8 cellular contexts compared by ENCODE assay signal in the genomic region with DNA sequence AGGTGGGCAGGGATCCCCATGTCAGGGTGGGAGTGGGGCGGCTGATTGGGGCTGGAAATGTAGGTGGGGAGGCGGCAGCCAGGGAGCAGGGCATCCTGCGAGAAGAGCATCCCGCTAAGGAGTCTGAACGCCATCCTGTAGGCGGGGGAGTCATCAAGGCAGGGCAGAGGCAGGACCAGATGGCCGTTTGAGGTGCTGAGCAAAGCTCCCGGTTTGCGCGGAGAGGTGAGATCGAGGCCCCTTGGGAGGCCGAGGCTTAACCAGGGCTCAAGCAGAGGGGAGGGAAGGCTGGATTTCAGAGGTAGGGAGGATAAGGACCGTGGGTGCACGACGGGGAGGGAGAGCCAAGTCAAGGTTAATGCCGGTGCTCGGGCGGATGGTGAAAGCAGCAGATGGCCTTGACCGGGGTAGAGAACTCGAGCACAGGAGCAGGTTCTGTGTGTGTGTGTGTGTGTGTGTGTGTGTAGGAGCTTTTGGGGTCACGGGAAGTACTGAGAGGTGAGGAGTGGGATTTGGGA. TPM values are rescaled to one million over a fixed set of nuclear protein-coding genes. Genes with fewer than 3 reads are reported as not detected.
DNase-seq lines count a peak whose midpoint lies in the region; ATAC-seq, FAIRE-seq and TF ChIP-seq lines count a peak whose summit lies in the region.

No MANE protein-coding gene starts in this region.

- no peak for TF ChIP-seq RAD21 in SK-N-SH (IDR thresholded peaks at IDR 0.05; ENCODE audit: low read length)
- TF ChIP-seq RAD21 in H1 (IDR thresholded peaks at IDR 0.05 in 1 of 2, conservative IDR thresholded peaks at IDR 0.05 in 1 of 2; ENCODE audit: low read depth in 2 of 2, low read length in 2 of 2): no peak

- peak overlapping the region; percentile 92 for H3K56ac ChIP-seq in H1 (replicated peaks; ENCODE audit: insufficient read length, low read depth, low read length)

- peaks cover 33% of the 10 kb centered on the region for H3F3A ChIP-seq in SK-N-SH (replicated peaks; ENCODE audit: insufficient read depth)

- no peaks in the 10 kb centered on the region; the same call in 1 of the 2 replicates for H3K79me1 ChIP-seq in H1 (ENCODE audit: low read depth, low read length)

- no peak for FAIRE-seq in H1 (lab: Jason Lieb, UNC)

- peak overlapping the region; percentile 61; the same call in 1 of the 2 replicates for H2BK20ac ChIP-seq in H1 (ENCODE audit: low read length)

- H2BK120ac ChIP-seq in H1 (replicated peaks; ENCODE audit: low read depth, low read length): no peak overlapping the region

- H3K23ac ChIP-seq in H1 (ENCODE audit: insufficient read length): no peak overlapping the region

- H3K4me1 ChIP-seq in SK-N-SH (ENCODE audit: control insufficient read depth in 1 of 2, insufficient read depth in 2 of 2, low read depth in 1 of 2, low read length in 1 of 2) (peaks cover 4 to 11% of the 10 kb centered on the region in 2 experiments; a peak in 3 of 4 replicates), H1 (replicated peaks in 1 of 4; ENCODE audit: control insufficient read depth in 3 of 4, insufficient read depth in 4 of 4, low read length in 3 of 4) (peaks cover 0 to 9% (median 3%) of the 10 kb centered on the region in 4 experiments; a peak in 4 of 7 replicates)

- no peak overlapping the region for H2BK15ac ChIP-seq in H1 (ENCODE audit: low read length)

- no peak for TF ChIP-seq POLR2A in H1 (IDR thresholded peaks at IDR 0.05; ENCODE audit: control extremely low read depth in 1 of 2, low read depth in 2 of 2, low read length in 2 of 2)

- H4K5ac ChIP-seq in H1 (ENCODE audit: insufficient read length, low read depth, low read length): peak overlapping the region; percentile 45

- TF ChIP-seq EP300 in SK-N-SH (IDR thresholded peaks at IDR 0.05; ENCODE audit: borderline replicate concordance in 1 of 2, low read depth in 1 of 2, low read length in 1 of 2): no peak
- no peak for TF ChIP-seq EP300 in H1 (IDR thresholded peaks at IDR 0.05; ENCODE audit: borderline replicate concordance in 1 of 2, low read depth in 2 of 2, low read length in 2 of 2)

- WGBS in SK-N-SH (ENCODE audit: low lambda C conversion rate): 19% methylated on average over 21 of the region's 21 CpGs
- WGBS in H1 (ENCODE audit: extremely low coverage in 1 of 2, insufficient coverage in 1 of 2, insufficient read length in 1 of 2, insufficient replicate concordance in 2 of 2, low coverage in 1 of 2, low lambda C conversion rate in 2 of 2, missing lambda C conversion rate in 1 of 2), 2 experiments: 3% methylated on average over 21 of the region's 21 CpGs; no CpG with 5 or more reads in 1 of the 2 experiments

- H3K36me3 ChIP-seq in SK-N-SH (replicated peaks in 1 of 2; ENCODE audit: control insufficient read depth in 1 of 2, insufficient read depth in 2 of 2, low read length in 1 of 2) (peaks cover 42 to 43% of the 10 kb centered on the region in 2 experiments), H1 (ENCODE audit: control insufficient read depth in 2 of 4, insufficient read depth in 4 of 4, low read length in 3 of 4) (peaks cover 15 to 58% (median 43%) of the 10 kb centered on the region in 4 experiments)

- H3K27ac ChIP-seq in SK-N-SH (ENCODE audit: low read depth in 2 of 2, low read length in 1 of 2): peak overlapping the region; percentile 58 to 69
- no peak overlapping the region for H3K27ac ChIP-seq in H1 (ENCODE audit: low read depth, low read length)

- H3K9ac ChIP-seq in SK-N-SH (peak overlapping the region; percentile 89), H1 (replicated peaks in 1 of 4; ENCODE audit: extremely low read depth in 1 of 4, low read depth in 3 of 4, low read length in 3 of 4) (peak overlapping the region in 3 of 4 experiments; percentile 60 to 67 (median 60); a peak in 6 of 7 replicates)

- H2AK5ac ChIP-seq in H1 (ENCODE audit: low read depth, low read length): no peak overlapping the region

- H3K23me2 ChIP-seq in H1 (ENCODE audit: low read depth, low read length): peaks cover 9% of the 10 kb centered on the region

- H2BK5ac ChIP-seq in H1 (ENCODE audit: low read depth, low read length): peak overlapping the region; percentile 94

- peak overlapping the region; percentile 83 for H3K18ac ChIP-seq in H1 (ENCODE audit: extremely low read depth, low read length)

- DNase-seq in NCI-H1436 (lab: John Stamatoyannopoulos, UW): peak; percentile 55
- DNase-seq in NCI-H1436 treated with DMSO at 0.1 percent for 48 hours (lab: John Stamatoyannopoulos, UW): no peak
- DNase-seq in SK-N-SH: peak; percentile 67
- peak in 1 of 2 experiments; percentile 63 for DNase-seq in H1 (ENCODE audit: low read depth in 1 of 2, low spot score in 2 of 2)
- DNase-seq in myocyte (ENCODE audit: low read depth): peak; percentile 9
- no peak for DNase-seq in HuH-7 (ENCODE audit: low spot score)
- no peak for DNase-seq in NCI-H1105 (lab: John Stamatoyannopoulos, UW)

- H2BK12ac ChIP-seq in H1 (ENCODE audit: low read depth, low read length): peak overlapping the region; percentile 23; the same call in 1 of the 2 replicates

- H4K20me1 ChIP-seq in SK-N-SH (ENCODE audit: insufficient read depth) (0 out of 2 replicates have a peak, but pooled peaks cover 7% of the 10 kb centered on the region), H1 (replicated peaks in 1 of 2; ENCODE audit: control insufficient read depth in 1 of 2, insufficient read depth in 2 of 2, low read length in 2 of 2) (peaks cover 0 to 5% of the 10 kb centered on the region in 2 experiments)

- CTCF ChIA-PET in SK-N-SH (lab: Yijun Ruan, JAX): interaction anchor here (0.6 to 5.7 kb wide), 14 partner anchors 9 to 313 kb away, joined by 3 to 61 read pairs (median 4); partner anchors contain the start of genes NME1 and SPAG9
- CTCF ChIA-PET in H1 (lab: Charles Lee; ENCODE audit: partially characterized antibody): interaction anchor here (0.9 to 2.5 kb wide), 5 partner anchors 11 to 164 kb away, joined by 3 to 7 read pairs (median 5); partner anchors contain the start of gene NME1

- peak overlapping the region; percentile 32 for H4K91ac ChIP-seq in H1 (replicated peaks; ENCODE audit: insufficient read length, low read length)

- peak; percentile 1 for ATAC-seq in HG02798 (IDR thresholded peaks at IDR 0.05; ENCODE audit: poor library complexity, unreplicated experiment)

- TF ChIP-seq CTCF in SK-N-SH (IDR thresholded peaks at IDR 0.05) (no peak), H1 (IDR thresholded peaks at IDR 0.05; ENCODE audit: control extremely low read depth in 1 of 3, insufficient read depth in 1 of 3, low read depth in 1 of 3, low read length in 3 of 3) (no peak)

- H3K27me3 ChIP-seq in SK-N-SH (ENCODE audit: insufficient read depth) (no peaks in the 10 kb centered on the region), H1 (replicated peaks in 1 of 4; ENCODE audit: control insufficient read depth in 3 of 4, extremely low read depth in 1 of 4, insufficient read depth in 3 of 4, low read length in 3 of 4) (no peaks in the 10 kb centered on the region)

- peak overlapping the region; percentile 80 for H2AFZ ChIP-seq in SK-N-SH (ENCODE audit: low read depth)
- H2AFZ ChIP-seq in H1 (ENCODE audit: low read length): peak overlapping the region; percentile 97

- no peak overlapping the region for H4K8ac ChIP-seq in H1 (ENCODE audit: extremely low read depth, insufficient read depth, low read length)

- H3K4me3 ChIP-seq in SK-N-SH (ENCODE audit: low read depth in 2 of 2, low read length in 1 of 2) (peak overlapping the region; percentile 64 to 95), H1 (ENCODE audit: extremely low read depth in 1 of 4, insufficient read depth in 2 of 4, low read depth in 3 of 4, low read length in 4 of 4) (peak overlapping the region; percentile 65 to 95 (median 92))

- no peaks in the 10 kb centered on the region for H3K9me2 ChIP-seq in SK-N-SH

- no peak overlapping the region for H3K14ac ChIP-seq in H1 (ENCODE audit: insufficient read length)

- POLR2A ChIA-PET in SK-N-SH (lab: Yijun Ruan, JAX): interaction anchor here (0.7 to 2.4 kb wide), 8 partner anchors 10 to 299 kb away, joined by 3 to 19 read pairs (median 5); partner anchors contain the start of genes NME1, SPAG9, TOB1 and UTP18
- POLR2A ChIA-PET in H1 (lab: Charles Lee; ENCODE audit: partially characterized antibody): interaction anchor here (0.6 to 6.0 kb wide), 18 partner anchors 8 to 446 kb away, joined by 3 to 82 read pairs (median 4); partner anchors contain the start of genes LUC7L3, MBTD1, NME1 and UTP18

- H3K9me3 ChIP-seq in SK-N-SH: no peaks in the 10 kb centered on the region
- H3K9me3 ChIP-seq in H1 (ENCODE audit: insufficient read depth in 2 of 2, low read depth in 1 of 2, low read length in 1 of 2): no peaks in the 10 kb centered on the region

- H3K79me2 ChIP-seq in SK-N-SH (ENCODE audit: insufficient read depth) (peaks cover 32% of the 10 kb centered on the region), H1 (ENCODE audit: control insufficient read depth in 1 of 2, insufficient read depth in 2 of 2, low read length in 2 of 2) (peaks cover 0 to 13% of the 10 kb centered on the region in 2 experiments; a peak in 2 of 4 replicates)

- H3K4me2 ChIP-seq in SK-N-SH (peak overlapping the region; percentile 90), H1 (ENCODE audit: insufficient read depth in 1 of 2, low read depth in 2 of 2, low read length in 2 of 2) (peak overlapping the region; percentile 89 to 97)

- no peak overlapping the region for H3K4ac ChIP-seq in H1 (replicated peaks; ENCODE audit: insufficient read length, low read depth, low read length)

RNA-seq across cellular contexts. Expression of gene NME2, which starts 0.5 kb away (rescaled TPM):
- polyA plus RNA-seq in SK-N-SH (2012; rRNA removed): 1,446 and 1,447 TPM in 2 replicates
- 1,544 and 1,563 TPM in 2 replicates for polyA plus RNA-seq in SK-N-SH (2012; cell fraction: cytosol; rRNA removed)
- 435 and 488 TPM in 2 replicates for polyA plus RNA-seq in SK-N-SH (2012; cell fraction: nucleus; rRNA removed)
- total RNA-seq in H1 (2021; fragmentation: NEBNext Ultra II Directional; extraction: Animal tissue kit (Norgen Biotek cat#: 25700)): 801 and 827 TPM in 2 replicates
- 795 and 929 TPM in 2 replicates for polyA plus RNA-seq in H1 (2011; rRNA removed)
- 1,071 TPM for polyA plus RNA-seq in H1 (2011; cell fraction: cytosol; rRNA removed)
- 551 TPM for polyA plus RNA-seq in H1 (2011; cell fraction: nucleus; rRNA removed)
- 832 to 1,007 TPM (median 935 TPM) in 4 replicates for polyA plus RNA-seq in H1 (2012, experiment 1 of 2)
- polyA plus RNA-seq in H1 (2012, experiment 2 of 2): 1,048 TPM
- 1,239 TPM for polyA plus RNA-seq in H1 (2013, experiment 1 of 2)
- polyA plus RNA-seq in H1 (2013, experiment 2 of 2): 1,281 TPM
- 149 and 156 TPM in 2 replicates for polyA minus RNA-seq in H1 (2011; rRNA and poly(A)+ RNA removed)
- polyA minus RNA-seq in H1 (2011; cell fraction: cytosol; rRNA and poly(A)+ RNA removed): 147 TPM
- 222 TPM for polyA minus RNA-seq in H1 (2011; cell fraction: nucleus; rRNA and poly(A)+ RNA removed)
- 388 and 441 TPM in 2 replicates for total RNA-seq in myocyte
- 753 TPM for polyA plus RNA-seq in myocyte (2012)

RNA-seq across cellular contexts. Expression of gene NME1, which starts 12.4 kb away (rescaled TPM):
- 654 and 658 TPM in 2 replicates for polyA plus RNA-seq in SK-N-SH (2012; rRNA removed)
- 675 and 736 TPM in 2 replicates for polyA plus RNA-seq in SK-N-SH (2012; cell fraction: cytosol; rRNA removed)
- 254 and 270 TPM in 2 replicates for polyA plus RNA-seq in SK-N-SH (2012; cell fraction: nucleus; rRNA removed)
- total RNA-seq in H1 (2021; fragmentation: NEBNext Ultra II Directional; extraction: Animal tissue kit (Norgen Biotek cat#: 25700)): 307 and 310 TPM in 2 replicates
- polyA plus RNA-seq in H1 (2011; rRNA removed): 306 and 380 TPM in 2 replicates
- polyA plus RNA-seq in H1 (2011; cell fraction: cytosol; rRNA removed): 344 TPM
- polyA plus RNA-seq in H1 (2011; cell fraction: nucleus; rRNA removed): 122 TPM
- polyA plus RNA-seq in H1 (2012, experiment 1 of 2): 275 to 351 TPM (median 323 TPM) in 4 replicates
- polyA plus RNA-seq in H1 (2012, experiment 2 of 2): 544 TPM
- 213 TPM for polyA plus RNA-seq in H1 (2013, experiment 1 of 2)
- 231 TPM for polyA plus RNA-seq in H1 (2013, experiment 2 of 2)
- polyA minus RNA-seq in H1 (2011; rRNA and poly(A)+ RNA removed): 86.8 and 109 TPM in 2 replicates
- 38.3 TPM for polyA minus RNA-seq in H1 (2011; cell fraction: cytosol; rRNA and poly(A)+ RNA removed)
- polyA minus RNA-seq in H1 (2011; cell fraction: nucleus; rRNA and poly(A)+ RNA removed): 44.8 TPM
- total RNA-seq in myocyte: 143 and 153 TPM in 2 replicates
- polyA plus RNA-seq in myocyte (2012): 193 TPM

RNA-seq across cellular contexts. Expression of gene SPAG9, which starts 45.1 kb away (rescaled TPM):
- 32.1 and 44.5 TPM in 2 replicates for polyA plus RNA-seq in SK-N-SH (2012; rRNA removed)
- polyA plus RNA-seq in SK-N-SH (2012; cell fraction: cytosol; rRNA removed): 32.4 and 35.5 TPM in 2 replicates
- polyA plus RNA-seq in SK-N-SH (2012; cell fraction: nucleus; rRNA removed): 76.8 and 131 TPM in 2 replicates
- 46.0 and 63.8 TPM in 2 replicates for total RNA-seq in H1 (2021; fragmentation: NEBNext Ultra II Directional; extraction: Animal tissue kit (Norgen Biotek cat#: 25700))
- 8.3 and 9.8 TPM in 2 replicates for polyA plus RNA-seq in H1 (2011; rRNA removed)
- polyA plus RNA-seq in H1 (2011; cell fraction: cytosol; rRNA removed): 15.4 TPM
- 31.2 TPM for polyA plus RNA-seq in H1 (2011; cell fraction: nucleus; rRNA removed)
- 27.2 to 37.4 TPM (median 28.8 TPM) in 4 replicates for polyA plus RNA-seq in H1 (2012, experiment 1 of 2)
- polyA plus RNA-seq in H1 (2012, experiment 2 of 2): 2.2 TPM
- polyA plus RNA-seq in H1 (2013, experiment 1 of 2): 22.1 TPM
- 21.7 TPM for polyA plus RNA-seq in H1 (2013, experiment 2 of 2)
- 80.1 and 106 TPM in 2 replicates for polyA minus RNA-seq in H1 (2011; rRNA and poly(A)+ RNA removed)
- 45.4 TPM for polyA minus RNA-seq in H1 (2011; cell fraction: cytosol; rRNA and poly(A)+ RNA removed)
- polyA minus RNA-seq in H1 (2011; cell fraction: nucleus; rRNA and poly(A)+ RNA removed): 114 TPM
- 92.1 and 93.2 TPM in 2 replicates for total RNA-seq in myocyte
- polyA plus RNA-seq in myocyte (2012): 38.8 TPM

Comparison
In these comparisons a context has a peak if more than half of its experiments do, and no peak if none do; other contexts are left out.
1. DNase-seq: peak in NCI-H1436 (single experiment), SK-N-SH (single experiment) and myocyte (single experiment); none in NCI-H1436 treated with DMSO at 0.1 percent for 48 hours (single experiment), HuH-7 (single experiment) and NCI-H1105 (single experiment).